22 cellular contexts compared by ENCODE assay signal in genomic region chr9:132011309-132011708, GRCh38.
DNase-seq lines count a peak whose midpoint lies in the region; ATAC-seq, FAIRE-seq and TF ChIP-seq lines count a peak whose summit lies in the region.
"Had no signal": no experiment of that assay in that cellular context is flagged by ENCODE, and none has a peak within 500 bp of the region (broad histone marks: within the 10 kb centered on the region; RNA-seq: fewer than 3 reads in every experiment).

No MANE protein-coding gene starts in this region.

- POLR2A ChIA-PET in HepG2 (lab: Yijun Ruan, JAX) = no interaction called here

- no peak for FAIRE-seq in HepG2 (lab: Jason Lieb, UNC)
- FAIRE-seq: A549, GM12878, GM12892, GM18507 had no signal

- 93% methylated on average over 2 of the region's 2 CpGs for WGBS in HepG2 (ENCODE audit: low lambda C conversion rate)
- 83% methylated on average over 2 of the region's 2 CpGs for WGBS in right lobe of liver (ENCODE audit: insufficient coverage, low coverage, low lambda C conversion rate, missing lambda C conversion rate)

- peaks cover 24% of the 10 kb centered on the region for H3K4me1 ChIP-seq in HepG2 (ENCODE audit: insufficient read depth, low read length)
- peaks cover 0 to 20% (median 8%) of the 10 kb centered on the region in 4 donors for H3K4me1 ChIP-seq in right lobe of liver

- TF ChIP-seq POLR2A in HepG2 (IDR thresholded peaks at IDR 0.05; ENCODE audit: insufficient read depth in 1 of 2, low read depth in 2 of 2, low read length in 2 of 2) (no peak), right lobe of liver (IDR thresholded peaks at IDR 0.05) (no peak)

- H3K27me3 ChIP-seq in HepG2 (ENCODE audit: control insufficient read depth in 1 of 2, insufficient read depth in 2 of 2, low read length in 2 of 2) (no peaks in the 10 kb centered on the region), right lobe of liver (no peaks in the 10 kb centered on the region)

- CTCF ChIA-PET in HepG2 (lab: Yijun Ruan, JAX; ENCODE audit: low intra/inter-chr PET ratio, low total read pairs) = no interaction called here

- DNase-seq in HepG2 (ENCODE audit: low spot score) (no peak), right lobe of liver (no peak), NCI-H69 (lab: John Stamatoyannopoulos, UW) (peak; percentile 51), NCI-H446 treated with DMSO at 0.1 percent for 48 hours (lab: John Stamatoyannopoulos, UW) (no peak), left cardiac atrium (no peak)
- DNase-seq: AML-193; CD4-positive, alpha-beta memory T cell; CD4-positive, CD25-positive, alpha-beta regulatory T cell; CD8-positive, alpha-beta memory T cell; COR-L47; DMS 273 treated with DMSO at 0.1 percent for 48 hours; DMS153; DMS53; EL; GDM1 had no signal

- no peak overlapping the region for H3K4me2 ChIP-seq in HepG2 (ENCODE audit: low read depth, low read length)
- H3K4me2 ChIP-seq: A549 had no signal

- ATAC-seq in HepG2 = no peak
- no peak for ATAC-seq in right lobe of liver
- ATAC-seq in activated CD4-positive, CD25-positive, alpha-beta regulatory T cell treated with anti-CD3 and anti-CD28 coated beads, Interleukin-2, amount 50 U/mL, for 24 hours = no peak
- ATAC-seq in left cardiac atrium = no peak
- ATAC-seq: A549, GM12878 had no signal

- no peaks in the 10 kb centered on the region for H3K79me2 ChIP-seq in HepG2 (ENCODE audit: insufficient read depth, low read length)

- 0 out of 5 replicates have a peak, but pooled peaks cover 0 to 1% of the 10 kb centered on the region in 2 experiments for H3K36me3 ChIP-seq in HepG2 (replicated peaks in 1 of 2; ENCODE audit: control insufficient read depth in 1 of 2, insufficient read depth in 2 of 2, low read length in 2 of 2)
- no peaks in the 10 kb centered on the region for H3K36me3 ChIP-seq in right lobe of liver

- TF ChIP-seq CTCF in HepG2 (CRISPR knock-in tag; IDR thresholded peaks at IDR 0.05) = no peak
- TF ChIP-seq CTCF in right lobe of liver (IDR thresholded peaks at IDR 0.05) = no peak
- no peak for TF ChIP-seq CTCF in VCaP (conservative IDR thresholded peaks at IDR 0.05)

- H3K27ac ChIP-seq in HepG2 (ENCODE audit: extremely low read length, insufficient read depth, low read length) (no peak overlapping the region), right lobe of liver (no peak overlapping the region), VCaP (0 out of 2 replicates have a peak overlapping the region, but pooled peaks have one; percentile 66)
- H3K27ac ChIP-seq: 22Rv1, A549 had no signal

- no peak overlapping the region for H3K4me3 ChIP-seq in HepG2 (replicated peaks in 1 of 3; ENCODE audit: insufficient read depth in 1 of 3, low read depth in 2 of 3, low read length in 3 of 3)
- H3K4me3 ChIP-seq in right lobe of liver = no peak overlapping the region
- H3K4me3 ChIP-seq: A549, GM12878 had no signal

- TF ChIP-seq EP300 in HepG2 (IDR thresholded peaks at IDR 0.05; ENCODE audit: low read depth in 2 of 2, low read length in 2 of 2) = no peak
- no peak for TF ChIP-seq EP300 in HepG2 (CRISPR knock-in tag; IDR thresholded peaks at IDR 0.05; ENCODE audit: borderline replicate concordance)

- no TSS peak for BruUV-seq in HepG2 (replicated peaks; lab: Mats Ljungman, UMichigan)

- in situ Hi-C loops in HepG2 (cut with HindIII; ENCODE audit: extremely low pct_ligation_motif_present, low pct_unique_long_range_greater_than_20kb) = no loop called here

- no peak overlapping the region for H3K9ac ChIP-seq in HepG2 (ENCODE audit: insufficient read depth, low read depth, low read length)

- TF ChIP-seq RAD21 in HepG2 (CRISPR knock-in tag; IDR thresholded peaks at IDR 0.05) = no peak

- no peak overlapping the region for H2AFZ ChIP-seq in HepG2 (ENCODE audit: low read length)

- intact Hi-C loops in HepG2 (cut with micrococcal nuclease; ENCODE audit: unreplicated experiment) = no loop called here
- intact Hi-C loops in right lobe of liver (cut with DNase I) = no loop called here
- intact Hi-C loops in left cardiac atrium (cut with DNase I) = no loop called here

- H3K9me3 ChIP-seq in HepG2 (ENCODE audit: low read length) (no peaks in the 10 kb centered on the region), right lobe of liver (no peaks in the 10 kb centered on the region)

- H4K20me1 ChIP-seq in HepG2 (ENCODE audit: insufficient read depth, low read length) = peaks cover 6% of the 10 kb centered on the region

TF ChIP-seq in HepG2, 621 proteins besides CTCF, POLR2A, EP300 and RAD21:
- TF ChIP-seq ZKSCAN1 (IDR thresholded peaks at IDR 0.05; ENCODE audit: low read length) = peak; percentile 96
- no peak for TF ChIP-seq NFRKB (IDR thresholded peaks at IDR 0.05)
- TF ChIP-seq ZNF207 (IDR thresholded peaks at IDR 0.05; ENCODE audit: borderline replicate concordance) = no peak
- no peak for TF ChIP-seq SMC3 (IDR thresholded peaks at IDR 0.05; ENCODE audit: low read length)
- TF ChIP-seq ZNF761 (CRISPR knock-in tag; conservative IDR thresholded peaks at IDR 0.05) = no peak
TF ChIP-seq in HepG2: peak in this region for 1.
